In the genomic region with DNA sequence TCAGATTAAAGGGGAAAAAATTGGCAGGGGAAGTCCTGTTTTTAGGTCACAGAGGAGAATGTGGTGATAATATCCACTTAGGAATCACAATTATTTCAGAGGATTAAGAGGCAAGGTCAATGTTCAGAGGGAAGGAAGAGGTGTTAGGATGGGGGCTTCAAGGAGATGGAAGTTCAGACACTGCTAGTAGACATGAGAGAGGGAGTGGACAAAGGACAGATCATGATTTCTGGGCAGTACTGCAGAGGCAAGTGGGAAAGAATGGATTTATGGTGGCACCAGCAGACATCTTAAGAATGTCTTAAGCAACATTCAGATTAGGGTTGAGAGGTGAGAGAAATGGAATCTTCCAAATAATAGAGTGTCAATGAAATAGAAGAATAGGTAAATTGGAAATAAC, we compare ENCODE assay signal across 11 cellular contexts. TPM values are rescaled to one million over a fixed set of nuclear protein-coding genes. Genes with fewer than 3 reads are reported as not detected.
"Had no signal": no experiment of that assay in that cellular context is flagged by ENCODE, and none has a peak within 500 bp of the region (broad histone marks: within the 10 kb centered on the region; RNA-seq: fewer than 3 reads in every experiment).

No MANE protein-coding gene starts in this region.

- H3K4me2 ChIP-seq: GM23338 had no signal

- H3K9me3 ChIP-seq: HAP-1 had no signal

- H3K9ac ChIP-seq: GM23248 had no signal

- DNase-seq: GM23248, GOT3, H7, H9, HCEC 1CT, HFFc6 had no signal

- FAIRE-seq: H1, H54 had no signal

- ATAC-seq: GM23338, HCT116 had no signal

- H3K27ac ChIP-seq: GM23248 had no signal

- H2AFZ ChIP-seq: GM23248, GM23338 had no signal

- H3K4me1 ChIP-seq: HAP-1 had no signal

- H3K36me3 ChIP-seq: HAP-1 had no signal

- H3K4me3 ChIP-seq: GM23248, GM23338, HAP-1 had no signal

RNA-seq across cellular contexts. Expression of gene PCSK2, which starts 9.9 kb away (rescaled TPM):
- total RNA-seq: GM23248, HFFc6 had no signal
- polyA plus RNA-seq: GM23248 had no signal
